In the genomic region with DNA sequence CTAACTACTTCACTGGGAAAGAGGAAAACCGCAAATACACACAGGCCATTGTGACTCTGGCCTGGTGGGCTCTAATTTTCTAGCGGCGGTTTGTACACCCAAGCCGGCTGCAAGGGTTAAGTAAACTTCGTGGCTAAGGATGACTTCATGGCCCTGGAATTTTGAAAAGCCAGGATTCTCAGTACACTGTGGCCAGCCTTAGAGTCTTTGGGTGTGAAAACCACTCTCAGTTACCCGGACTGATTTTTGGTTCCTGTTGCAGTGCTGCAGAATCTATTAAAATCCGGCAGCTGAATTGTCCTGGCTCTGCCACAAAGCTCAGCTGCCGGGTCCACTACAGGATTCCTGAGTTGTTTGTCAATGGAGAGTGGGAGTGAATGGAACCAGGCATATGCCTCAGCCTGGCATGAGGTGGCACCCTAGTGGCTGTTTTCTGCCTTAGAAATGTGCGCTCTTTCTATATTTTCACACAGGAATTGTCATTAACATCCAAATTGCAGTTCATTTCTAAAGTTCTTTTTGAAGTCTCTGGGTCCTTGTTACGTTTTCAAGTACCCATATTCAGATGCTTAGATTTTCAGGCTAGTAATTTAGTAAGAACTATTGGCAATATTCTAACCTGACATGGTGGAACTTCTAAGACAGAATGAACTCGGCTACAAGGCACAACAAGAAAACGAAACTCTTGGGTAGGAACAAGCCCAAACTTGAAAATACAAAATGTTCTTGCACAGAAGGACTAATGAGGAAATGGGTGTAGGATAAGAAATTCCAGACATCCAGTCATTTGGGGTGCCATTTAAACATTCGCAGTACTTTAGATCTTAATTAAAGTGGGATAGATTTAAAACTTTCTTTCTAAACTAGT, we compare ENCODE assay signal across 8 cellular contexts.
A peak's percentile ranks its signal among the peaks of the same experiment; 100 is the strongest.
DNase-seq lines count a peak whose midpoint lies in the region; ATAC-seq lines count a peak whose summit lies in the region.

No MANE protein-coding gene starts in this region.

- H3K4me3 Mint-ChIP-seq in stimulated activated memory B cell treated with anti-CD40 and anti-IgM and Interleukin-4, amounts not matched to agents 10 μg/mL and 1 μg/mL and 100 μg/mL, for 72 hours = no peak overlapping the region

- no peaks in the 10 kb centered on the region for H3K9me3 ChIP-seq in subcutaneous abdominal adipose tissue (ENCODE audit: control insufficient read depth in 5 of 5, low read length in 5 of 5)

- H3K4me3 ChIP-seq in ACC112 (ENCODE audit: low read depth, low read length) (peak overlapping the region; percentile 75), subcutaneous abdominal adipose tissue (ENCODE audit: low read depth in 1 of 5, low read length in 5 of 5) (peak overlapping the region; percentile 0 to 33 (median 17))

- peaks cover 18% of the 10 kb centered on the region for H3K27me3 Mint-ChIP-seq in stimulated activated memory B cell treated with anti-CD40 and anti-IgM and Interleukin-4, amounts not matched to agents 10 μg/mL and 1 μg/mL and 100 μg/mL, for 72 hours

- peak overlapping the region; percentile 96 for H3K27ac ChIP-seq in ACC112 (ENCODE audit: low read depth, low read length)
- peak overlapping the region; percentile 62 for H3K27ac ChIP-seq in cingulate gyrus (ENCODE audit: low read depth, low read length)
- H3K27ac ChIP-seq in subcutaneous abdominal adipose tissue (ENCODE audit: low read depth, low read length) = peak overlapping the region; percentile 71

- H3K9ac ChIP-seq in subcutaneous abdominal adipose tissue (ENCODE audit: low read length in 5 of 5) = peak overlapping the region in 3 of 5 donors; percentile 5 to 73 (median 38)

- intact Hi-C loops in left colon (cut with DNase I, micrococcal nuclease) = loop anchor here in 1 of 2 donors (10.0 kb wide), 1 partner anchor 263 kb away; no protein-coding TSS in a partner anchor

- no peaks in the 10 kb centered on the region for H3K27me3 ChIP-seq in ACC112 (ENCODE audit: insufficient read depth, low read length)
- no peaks in the 10 kb centered on the region for H3K27me3 ChIP-seq in subcutaneous abdominal adipose tissue (ENCODE audit: control insufficient read depth in 5 of 5, insufficient read depth in 4 of 5, low read length in 5 of 5)

- no peaks in the 10 kb centered on the region for H3K9me3 Mint-ChIP-seq in stimulated activated memory B cell treated with anti-CD40 and anti-IgM and Interleukin-4, amounts not matched to agents 10 μg/mL and 1 μg/mL and 100 μg/mL, for 72 hours

- H3K36me3 Mint-ChIP-seq in stimulated activated memory B cell treated with anti-CD40 and anti-IgM and Interleukin-4, amounts not matched to agents 10 μg/mL and 1 μg/mL and 100 μg/mL, for 72 hours = no peaks in the 10 kb centered on the region

- H3K4me1 ChIP-seq in ACC112 (ENCODE audit: control insufficient read depth, insufficient read depth, low read length, unreplicated experiment) (peaks cover 24% of the 10 kb centered on the region), subcutaneous abdominal adipose tissue (ENCODE audit: control insufficient read depth in 5 of 5, insufficient read depth in 5 of 5, low read length in 5 of 5) (peaks cover 3 to 35% (median 33%) of the 10 kb centered on the region in 5 donors)

- H3K27ac Mint-ChIP-seq in stimulated activated memory B cell treated with anti-CD40 and anti-IgM and Interleukin-4, amounts not matched to agents 10 μg/mL and 1 μg/mL and 100 μg/mL, for 72 hours = no peak overlapping the region

- peak; percentile 88 for DNase-seq in HCEC 1CT
- peak; percentile 68 for DNase-seq in NCI-H774 (lab: John Stamatoyannopoulos, UW)
- peak; percentile 55 to 63 for DNase-seq in left colon

- H2AFZ ChIP-seq in ACC112 (ENCODE audit: low read length, unreplicated experiment) = peak overlapping the region; percentile 80

- no peaks in the 10 kb centered on the region for H3K4me1 Mint-ChIP-seq in stimulated activated memory B cell treated with anti-CD40 and anti-IgM and Interleukin-4, amounts not matched to agents 10 μg/mL and 1 μg/mL and 100 μg/mL, for 72 hours

- H3K36me3 ChIP-seq in ACC112 (ENCODE audit: insufficient read depth, low read length) (no peaks in the 10 kb centered on the region), subcutaneous abdominal adipose tissue (ENCODE audit: control insufficient read depth in 5 of 5, insufficient read depth in 5 of 5, low read length in 5 of 5) (peaks cover 0 to 6% (median 0%) of the 10 kb centered on the region in 5 donors)

- H3K79me2 ChIP-seq in ACC112 (ENCODE audit: control insufficient read depth, insufficient read depth, low read length, unreplicated experiment) = peaks cover 2% of the 10 kb centered on the region

- peak; percentile 98 for ATAC-seq in left colon
- ATAC-seq in GM18517 (IDR thresholded peaks at IDR 0.05; ENCODE audit: unreplicated experiment) = no peak
- ATAC-seq in stimulated activated memory B cell treated with anti-CD40 and anti-IgM and Interleukin-4, amounts not matched to agents 10 μg/mL and 1 μg/mL and 100 μg/mL, for 72 hours = no peak
